In the genomic region with DNA sequence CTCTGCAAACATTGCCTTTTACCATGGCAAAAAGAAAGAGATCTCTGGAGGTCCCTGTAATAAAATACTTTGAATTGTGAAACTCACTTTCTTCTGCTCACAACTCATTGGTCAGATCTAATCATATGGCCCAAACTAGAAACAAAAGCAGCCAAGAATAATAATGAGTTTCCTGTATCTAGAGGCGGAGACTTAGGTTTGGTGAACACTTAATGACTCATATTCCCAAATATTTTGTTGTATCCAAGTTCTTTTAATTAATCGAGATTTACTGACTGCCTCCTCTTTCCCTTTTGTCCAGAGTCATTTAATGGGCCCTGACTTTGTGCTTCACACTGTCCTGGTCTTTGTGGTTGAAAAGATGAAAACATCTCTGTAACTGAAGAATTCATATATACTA, we compare ENCODE assay signal across 11 cellular contexts.
DNase-seq lines count a peak whose midpoint lies in the region; ATAC-seq and TF ChIP-seq lines count a peak whose summit lies in the region.
"Had no signal": no experiment of that assay in that cellular context is flagged by ENCODE, and none has a peak within 500 bp of the region (broad histone marks: within the 10 kb centered on the region; RNA-seq: fewer than 3 reads in every experiment).

No MANE protein-coding gene starts in this region.

- H3K9me3 Mint-ChIP-seq in endothelial cell (ENCODE audit: unreplicated experiment): no peaks in the 10 kb centered on the region

- H3K27ac ChIP-seq in smooth muscle cell (ENCODE audit: low read depth): peak overlapping the region; percentile 91

- 75% methylated on average over 2 of the region's 2 CpGs for WGBS in smooth muscle cell (ENCODE audit: low lambda C conversion rate)

- H3K9ac ChIP-seq in adipocyte (ENCODE audit: low read length) (peak overlapping the region; percentile 84), smooth muscle cell (ENCODE audit: low read depth) (peak overlapping the region; percentile 50)

- H3F3A ChIP-seq in smooth muscle cell (ENCODE audit: low read depth): peaks cover 13% of the 10 kb centered on the region

- TF ChIP-seq CTCF in HFF-Myc (IDR thresholded peaks at IDR 0.05; ENCODE audit: low read depth, low read length, missing control alignments) (no peak), smooth muscle cell (IDR thresholded peaks at IDR 0.05; ENCODE audit: borderline replicate concordance, insufficient read depth, poor library complexity, severe bottlenecking) (no peak), endothelial cell (IDR thresholded peaks at IDR 0.05; ENCODE audit: unreplicated experiment) (no peak)

- DNase-seq in HFF-Myc (ENCODE audit: extremely low read depth, low read depth) (peak; percentile 35), adipocyte (ENCODE audit: low read depth) (peak; percentile 92), foreskin melanocyte (peak; percentile 31), smooth muscle cell (lab: John Stamatoyannopoulos, UW; ENCODE audit: unreplicated experiment) (no peak), iPS-NIHi11 (ENCODE audit: low spot score) (no peak), NCI-H2029 treated with DMSO at 0.1 percent for 48 hours (lab: John Stamatoyannopoulos, UW) (no peak), endothelial cell (ENCODE audit: low spot score) (no peak)
- DNase-seq: NCI-H187, RPMI8226 had no signal

- ATAC-seq in GM19467 (IDR thresholded peaks at IDR 0.05; ENCODE audit: unreplicated experiment): no peak
- ATAC-seq: activated naive CD4-positive, alpha-beta T cell treated with anti-CD3 and anti-CD28 coated beads, Interleukin-2, amount 50 U/mL, for 72 hours had no signal

- peak overlapping the region; percentile 60 for H3K4me2 ChIP-seq in smooth muscle cell

- peaks cover 3% of the 10 kb centered on the region for H3K9me3 ChIP-seq in adipocyte (ENCODE audit: control insufficient read depth, low read length)
- no peaks in the 10 kb centered on the region for H3K9me3 ChIP-seq in smooth muscle cell (replicated peaks; ENCODE audit: low read depth)

- no peaks in the 10 kb centered on the region for H3K79me2 ChIP-seq in smooth muscle cell (ENCODE audit: low read depth)

- no peak overlapping the region for H3K4me3 ChIP-seq in HFF-Myc (replicated peaks; ENCODE audit: low read depth, low read length)
- H3K4me3 ChIP-seq in adipocyte (ENCODE audit: low read length): peak overlapping the region; percentile 70
- no peak overlapping the region for H3K4me3 ChIP-seq in smooth muscle cell

- H4K20me1 ChIP-seq in smooth muscle cell (ENCODE audit: low read depth): no peaks in the 10 kb centered on the region

- H3K36me3 Mint-ChIP-seq in endothelial cell (ENCODE audit: low read depth, unreplicated experiment): no peaks in the 10 kb centered on the region
- H3K36me3 Mint-ChIP-seq: activated naive CD4-positive, alpha-beta T cell treated with anti-CD3 and anti-CD28 coated beads, Interleukin-2, amount 50 U/mL, for 72 hours had no signal

- H3K27me3 ChIP-seq in adipocyte (replicated peaks; ENCODE audit: control insufficient read depth, insufficient read depth, low read length): no peaks in the 10 kb centered on the region
- H3K27me3 ChIP-seq in smooth muscle cell (ENCODE audit: low read depth): no peaks in the 10 kb centered on the region

- H3K36me3 ChIP-seq in adipocyte (ENCODE audit: control insufficient read depth, insufficient read depth, low read length, severe bottlenecking) (no peaks in the 10 kb centered on the region), smooth muscle cell (ENCODE audit: low read depth) (no peaks in the 10 kb centered on the region)

- peaks cover 30% of the 10 kb centered on the region for H3K4me1 ChIP-seq in adipocyte (ENCODE audit: control insufficient read depth, insufficient read depth, low read length)
- H3K4me1 ChIP-seq in smooth muscle cell (ENCODE audit: low read depth): no peaks in the 10 kb centered on the region

- no peaks in the 10 kb centered on the region for H3K4me1 Mint-ChIP-seq in endothelial cell (ENCODE audit: unreplicated experiment)

- H2AFZ ChIP-seq in smooth muscle cell (ENCODE audit: low read depth): no peak overlapping the region

- H3K27ac Mint-ChIP-seq in endothelial cell (ENCODE audit: unreplicated experiment): no peak overlapping the region
- H3K27ac Mint-ChIP-seq: activated naive CD4-positive, alpha-beta T cell treated with anti-CD3 and anti-CD28 coated beads, Interleukin-2, amount 50 U/mL, for 72 hours had no signal

- H3K4me3 Mint-ChIP-seq in endothelial cell (ENCODE audit: unreplicated experiment): no peak overlapping the region

- no peaks in the 10 kb centered on the region for H3K27me3 Mint-ChIP-seq in endothelial cell (ENCODE audit: unreplicated experiment)

Comparison
In these comparisons a context has a peak if more than half of its experiments do, and no peak if none do; other contexts are left out.
1. DNase-seq: peak in HFF-Myc (single experiment), adipocyte (single experiment) and foreskin melanocyte (single experiment); none in smooth muscle cell (single experiment), iPS-NIHi11 (single experiment), NCI-H2029 treated with DMSO at 0.1 percent for 48 hours (single experiment) and endothelial cell (single experiment).